ENCODE assay signal across 16 cellular contexts in the genomic region with DNA sequence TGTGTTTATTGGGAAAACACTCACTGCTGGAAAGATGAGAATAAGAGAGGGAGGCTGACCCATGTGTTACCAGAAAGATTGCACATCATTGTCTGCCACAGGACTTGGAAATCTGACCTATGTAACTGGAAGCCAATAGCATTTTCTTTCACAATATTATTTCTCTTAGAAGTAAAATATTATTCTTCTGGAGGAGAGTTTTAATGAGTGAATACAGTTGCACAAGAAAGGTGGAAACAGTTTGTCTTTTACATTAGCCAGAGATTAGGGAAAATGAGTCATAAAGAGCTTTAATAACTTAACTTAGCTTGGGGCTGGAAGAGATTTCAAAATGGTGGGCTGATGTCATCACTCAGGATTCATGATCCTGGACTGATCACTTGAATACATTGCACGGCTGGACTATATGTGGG. TPM values are rescaled to one million over a fixed set of nuclear protein-coding genes. Genes with fewer than 3 reads are reported as not detected.
DNase-seq lines count a peak whose midpoint lies in the region; ATAC-seq and TF ChIP-seq lines count a peak whose summit lies in the region.
"Had no signal": no experiment of that assay in that cellular context is flagged by ENCODE, and none has a peak within 500 bp of the region (broad histone marks: within the 10 kb centered on the region; RNA-seq: fewer than 3 reads in every experiment).

No MANE protein-coding gene starts in this region.

- DNase-seq in ELR (ENCODE audit: low read depth) (peak; percentile 30), adipocyte (ENCODE audit: low read depth) (peak; percentile 88), fibroblast of mammary gland (ENCODE audit: low read depth) (peak; percentile 96), renal cortical epithelial cell (ENCODE audit: low read depth) (peak; percentile 29), SKM-1 treated with dmso at 0.1 percent for 144 hours (lab: John Stamatoyannopoulos, UW; ENCODE audit: unreplicated experiment) (no peak), left colon (no peak), amygdala (lab: John Stamatoyannopoulos, UW) (no peak), GM10266 (ENCODE audit: extremely low spot score) (no peak)
- DNase-seq: activated CD4-positive, alpha-beta memory T cell treated with anti-CD3 and anti-CD28 coated beads for 36 hours; activated T-cell treated with anti-CD3 and anti-CD28 coated beads, Interleukin-2, amount 50 U/mL, for 48 hours; DMS53; NCI-H2081 treated with DMSO at 0.1 percent for 48 hours; NCI-H526 treated with DMSO at 0.1 percent for 48 hours; occipital lobe; thyroid gland had no signal

- H3K4me3 ChIP-seq in adipocyte (ENCODE audit: low read length) (no peak overlapping the region), fibroblast of mammary gland (ENCODE audit: control insufficient read depth, low read depth, low read length) (no peak overlapping the region)
- H3K4me3 ChIP-seq: skin epidermis, thyroid gland had no signal

- H3K9ac ChIP-seq in adipocyte (ENCODE audit: low read length), result peak overlapping the region; percentile 83

- intact Hi-C loops in left colon (cut with DNase I, micrococcal nuclease), result no loop called here

- peaks cover 26% of the 10 kb centered on the region for H3K4me1 ChIP-seq in adipocyte (ENCODE audit: control insufficient read depth, insufficient read depth, low read length)

- ATAC-seq in left colon, result no peak

- TF ChIP-seq CTCF in fibroblast of mammary gland (conservative IDR thresholded peaks at IDR 0.05; ENCODE audit: control insufficient read depth, insufficient read depth, low read depth, low read length), result no peak
- TF ChIP-seq CTCF in GM10266 (IDR thresholded peaks at IDR 0.05; ENCODE audit: control insufficient read depth, insufficient read depth, low read depth, missing control alignments), result no peak

- no peaks in the 10 kb centered on the region for H3K9me3 ChIP-seq in adipocyte (ENCODE audit: control insufficient read depth, low read length)
- H3K9me3 ChIP-seq: thyroid gland had no signal

- no peaks in the 10 kb centered on the region for H3K36me3 ChIP-seq in adipocyte (ENCODE audit: control insufficient read depth, insufficient read depth, low read length, severe bottlenecking)
- H3K36me3 ChIP-seq: thyroid gland had no signal

- no peaks in the 10 kb centered on the region for H3K27me3 ChIP-seq in adipocyte (replicated peaks; ENCODE audit: control insufficient read depth, insufficient read depth, low read length)
- H3K27me3 ChIP-seq: thyroid gland had no signal

RNA-seq across cellular contexts. Expression of a gene that starts 31.5 kb away (rescaled TPM):
- total RNA-seq in renal cortical epithelial cell, result 1.7 and 6.4 TPM in 2 replicates
- total RNA-seq in left colon, result 10 to 100 TPM; 17.5 to 18.4 TPM
- total RNA-seq: activated CD4-positive, alpha-beta memory T cell treated with anti-CD3 and anti-CD28 coated beads for 36 hours had no signal

Comparison
In these comparisons a context has a peak if more than half of its experiments do, and no peak if none do; other contexts are left out.
1. DNase-seq: peak in ELR (single experiment), adipocyte (single experiment), fibroblast of mammary gland (single experiment) and renal cortical epithelial cell (single experiment); none in SKM-1 treated with dmso at 0.1 percent for 144 hours (single experiment), left colon (0 of 2), amygdala (0 of 56) and GM10266 (single experiment).